ENCODE assay signal across 1 cellular context in genomic region chr11:967995-968751, GRCh38.
TF ChIP-seq lines count a peak whose summit lies in the region.

No MANE protein-coding gene starts in this region.

TF ChIP-seq in H1, 55 proteins besides CTCF, POLR2A, EP300 and RAD21:
- no peak for TF ChIP-seq HDAC2 (IDR thresholded peaks at IDR 0.05; ENCODE audit: borderline replicate concordance in 1 of 2, low read depth in 2 of 2, low read length in 2 of 2)
- no peak for TF ChIP-seq GTF2F1 (IDR thresholded peaks at IDR 0.05; ENCODE audit: borderline replicate concordance, low read depth, low read length)
- TF ChIP-seq SP1 (IDR thresholded peaks at IDR 0.05; ENCODE audit: low read depth, low read length) = no peak
- TF ChIP-seq SAP30 (IDR thresholded peaks at IDR 0.05; ENCODE audit: insufficient read depth, insufficient replicate concordance, low read length) = no peak
- no peak for TF ChIP-seq RBBP5 (IDR thresholded peaks at IDR 0.05; ENCODE audit: borderline replicate concordance, low read depth, low read length)
- TF ChIP-seq RXRA (IDR thresholded peaks at IDR 0.05; ENCODE audit: insufficient read depth, low read depth, low read length) = no peak
- TF ChIP-seq SIRT6 (IDR thresholded peaks at IDR 0.05; ENCODE audit: low read length) = no peak
- TF ChIP-seq CREB1 (IDR thresholded peaks at IDR 0.05) = no peak
- TF ChIP-seq RNF2 (IDR thresholded peaks at IDR 0.05; ENCODE audit: borderline replicate concordance, low read depth, low read length, missing control alignments, poor library complexity, severe bottlenecking) = no peak
- no peak for TF ChIP-seq MAFK (IDR thresholded peaks at IDR 0.05; ENCODE audit: low read depth, low read length)
- TF ChIP-seq NANOG (IDR thresholded peaks at IDR 0.05; ENCODE audit: insufficient read depth, low read depth, low read length, poor library complexity, severe bottlenecking) = no peak
- TF ChIP-seq SRF (IDR thresholded peaks at IDR 0.05; ENCODE audit: low read depth, low read length) = no peak
- no peak for TF ChIP-seq CBX5 (IDR thresholded peaks at IDR 0.05; ENCODE audit: low read depth, low read length)
- TF ChIP-seq BCL11A (IDR thresholded peaks at IDR 0.05; ENCODE audit: low read depth in 2 of 2, low read length in 2 of 2) = no peak
- TF ChIP-seq EGR1 (IDR thresholded peaks at IDR 0.05; ENCODE audit: borderline replicate concordance, low read depth, low read length) = no peak
TF ChIP-seq in H1: peak in this region for 0.
